1 cellular context compared by ENCODE assay signal in genomic region chr19:15331419-15332310, GRCh38.
TF ChIP-seq lines count a peak whose summit lies in the region.

No MANE protein-coding gene starts in this region.

TF ChIP-seq in K562, 482 proteins besides CTCF, POLR2A, EP300 and RAD21 (continued from another document and continues in another):
- TF ChIP-seq ZNF407 (IDR thresholded peaks at IDR 0.05; ENCODE audit: low read depth): no peak
- peak; percentile 86 for TF ChIP-seq GABPA (tag; conservative IDR thresholded peaks at IDR 0.05; ENCODE audit: low read depth)
- no peak for TF ChIP-seq TFAM (CRISPR knock-in tag; conservative IDR thresholded peaks at IDR 0.05)
- no peak for TF ChIP-seq CBX2 (IDR thresholded peaks at IDR 0.05; ENCODE audit: insufficient read depth, low read length, poor library complexity, severe bottlenecking)
- TF ChIP-seq PTTG1 (tag; IDR thresholded peaks at IDR 0.05; ENCODE audit: low read depth): no peak
- TF ChIP-seq MXI1 (IDR thresholded peaks at IDR 0.05; ENCODE audit: low read depth, low read length): no peak; the same call in 1 of the 2 replicates
- TF ChIP-seq FOXP1 (CRISPR knock-in tag; IDR thresholded peaks at IDR 0.05): no peak
- no peak for TF ChIP-seq BRF1 (IDR thresholded peaks at IDR 0.05; ENCODE audit: borderline replicate concordance, extremely low read depth, insufficient read length)
- peak in 1 of 2 experiments; percentile 29; a peak in 1 of 4 replicates for TF ChIP-seq UBTF (IDR thresholded peaks at IDR 0.05; ENCODE audit: borderline replicate concordance in 1 of 2, low read depth in 2 of 2, low read length in 2 of 2)
- no peak for TF ChIP-seq STAT5A (IDR thresholded peaks at IDR 0.05; ENCODE audit: borderline replicate concordance, low read length)
- peak in 1 of 2 experiments; percentile 59; a peak in 1 of 4 replicates for TF ChIP-seq SIN3A (IDR thresholded peaks at IDR 0.05; ENCODE audit: borderline replicate concordance in 2 of 2, control insufficient read depth in 1 of 2, low read depth in 2 of 2, low read length in 2 of 2)
- TF ChIP-seq ELF1 (tag; IDR thresholded peaks at IDR 0.05): peak; percentile 35; the same call in 1 of the 2 replicates
- TF ChIP-seq ZNF699 (CRISPR knock-in tag; IDR thresholded peaks at IDR 0.05; ENCODE audit: insufficient replicate concordance): no peak
- TF ChIP-seq PBX2 (CRISPR knock-in tag; IDR thresholded peaks at IDR 0.05; ENCODE audit: low read depth): no peak
- TF ChIP-seq PBX2 (tag; conservative IDR thresholded peaks at IDR 0.05; ENCODE audit: low read depth): no peak
- TF ChIP-seq XRCC5 (IDR thresholded peaks at IDR 0.05; ENCODE audit: low read depth, low read length): no peak
- 0 out of 2 replicates have a peak, but pooled peaks have one; percentile 2 for TF ChIP-seq DPF2 (IDR thresholded peaks at IDR 0.05)
- no peak for TF ChIP-seq CHD7 (IDR thresholded peaks at IDR 0.05; ENCODE audit: low read depth, low read length)
- TF ChIP-seq THRA (IDR thresholded peaks at IDR 0.05): no peak
- peak; percentile 12; the same call in 1 of the 2 replicates for TF ChIP-seq SIN3B (IDR thresholded peaks at IDR 0.05; ENCODE audit: low read depth)
- no peak for TF ChIP-seq ZNF277 (CRISPR knock-in tag; IDR thresholded peaks at IDR 0.05; ENCODE audit: borderline replicate concordance)
- TF ChIP-seq RBM34 (IDR thresholded peaks at IDR 0.05; ENCODE audit: borderline replicate concordance, insufficient read depth, low read length): no peak
- peak; percentile 66 for TF ChIP-seq RBBP5 (IDR thresholded peaks at IDR 0.05; ENCODE audit: borderline replicate concordance, insufficient read depth, low read length, poor library complexity, severe bottlenecking)
- TF ChIP-seq SMARCA4 (IDR thresholded peaks at IDR 0.05): 0 out of 2 replicates have a peak, but pooled peaks have one; percentile 6
